1 cellular context compared by ENCODE assay signal in genomic region chr5:76718880-76719279, GRCh38.
TF ChIP-seq lines count a peak whose summit lies in the region.

No MANE protein-coding gene starts in this region.

TF ChIP-seq in IMR-90, 13 proteins besides CTCF, POLR2A, EP300 and RAD21:
- TF ChIP-seq FOS (IDR thresholded peaks at IDR 0.05; ENCODE audit: low read depth, low read length) = no peak
TF ChIP-seq in IMR-90: peak in this region for 0.
